8 cellular contexts compared by ENCODE assay signal in the genomic region with DNA sequence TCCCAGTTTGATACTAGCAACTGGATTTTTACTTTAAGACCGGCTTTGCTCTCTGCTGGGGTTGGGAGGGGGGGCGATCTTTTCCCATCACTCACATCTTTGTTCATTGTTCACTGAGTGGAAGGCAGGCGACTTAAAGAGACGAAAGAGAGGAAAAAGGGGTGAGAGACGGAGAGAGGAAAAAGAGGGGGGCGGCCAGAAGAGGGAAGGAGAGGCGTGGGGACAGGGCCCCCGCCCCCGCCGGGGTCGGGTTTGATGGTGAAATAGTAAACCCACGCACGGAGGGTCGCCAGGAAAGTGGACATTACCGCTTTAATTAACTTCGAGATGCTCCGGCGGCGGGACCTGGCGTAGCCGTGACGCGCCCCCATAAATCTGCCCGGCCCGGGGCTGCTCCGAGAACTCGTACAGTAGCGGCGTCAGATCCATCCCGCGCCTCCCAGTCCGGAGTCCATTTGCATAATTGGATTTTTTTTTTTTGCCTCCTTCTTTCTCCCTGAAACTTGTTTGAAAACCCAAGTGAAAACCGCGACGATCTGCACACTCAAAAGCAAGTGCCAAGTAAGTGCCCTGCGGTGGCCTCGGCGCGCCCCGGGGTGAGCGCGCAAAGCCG.
A peak's percentile ranks its signal among the peaks of the same experiment; 100 is the strongest.
DNase-seq lines count a peak whose midpoint lies in the region; FAIRE-seq and TF ChIP-seq lines count a peak whose summit lies in the region.

No MANE protein-coding gene starts in this region.

- peaks cover 66% of the 10 kb centered on the region for H3K27me3 Mint-ChIP-seq in osteocyte (ENCODE audit: unreplicated experiment)

- no peak for TF ChIP-seq CTCF in osteocyte (IDR thresholded peaks at IDR 0.05)

- no peaks in the 10 kb centered on the region for H3K9me3 Mint-ChIP-seq in osteocyte (ENCODE audit: unreplicated experiment)

- H3K36me3 Mint-ChIP-seq in osteocyte (ENCODE audit: unreplicated experiment) = peaks cover under 1% of the 10 kb centered on the region

- no peaks in the 10 kb centered on the region; a peak in 1 of 20 replicates for H3K4me1 ChIP-seq in BLaER1 treated with 17β-estradiol and CSF1 and Interleukin-3, amounts not matched to agents 10 nM and 100 nM
- H3K4me1 ChIP-seq in esophagus (ENCODE audit: control insufficient read depth in 2 of 2, insufficient read depth in 2 of 2, low read length in 1 of 2) = peaks cover 0 to 4% of the 10 kb centered on the region in 2 donors

- H4K20me1 ChIP-seq in BLaER1 treated with 17β-estradiol and CSF1 and Interleukin-3, amounts not matched to agents 10 nM and 100 nM = peaks cover 0 to 8% (median 0%) of the 10 kb centered on the region in 11 experiments; a peak in 6 of 22 replicates

- no peaks in the 10 kb centered on the region for H3K36me3 ChIP-seq in BLaER1 treated with 17β-estradiol and CSF1 and Interleukin-3, amounts not matched to agents 10 nM and 100 nM
- no peaks in the 10 kb centered on the region for H3K36me3 ChIP-seq in esophagus (ENCODE audit: control insufficient read depth in 2 of 2, insufficient read depth in 2 of 2, low read length in 1 of 2)

- DNase-seq in NCI-H2171 treated with DMSO at 0.1 percent for 48 hours (lab: John Stamatoyannopoulos, UW) (peak; percentile 62), osteocyte (ENCODE audit: extremely low spot score, unreplicated experiment) (no peak), GM12891 (ENCODE audit: insufficient read length, low spot score) (no peak), CD1c-positive myeloid dendritic cell (ENCODE audit: extremely low spot score) (no peak), COLO668 (lab: John Stamatoyannopoulos, UW; ENCODE audit: unreplicated experiment) (no peak)
- no peak for DNase-seq in stimulated activated naive CD4-positive, alpha-beta T cell (lab: John Stamatoyannopoulos, UW)

- WGBS in esophagus, 2 donors = 1% methylated on average over 43 of the region's 43 CpGs

- H3K4me2 ChIP-seq in BLaER1 treated with 17β-estradiol and CSF1 and Interleukin-3, amounts not matched to agents 10 nM and 100 nM = peak overlapping the region; percentile 55 to 84 (median 66); a peak in 16 of 22 replicates

- peaks cover 30% of the 10 kb centered on the region for H3K4me1 Mint-ChIP-seq in osteocyte (ENCODE audit: unreplicated experiment)

- peak overlapping the region; percentile 64 for H3K4me3 Mint-ChIP-seq in osteocyte (ENCODE audit: unreplicated experiment)

- FAIRE-seq in GM12891 (lab: Jason Lieb, UNC) = no peak

- H3K27me3 ChIP-seq in BLaER1 treated with 17β-estradiol and CSF1 and Interleukin-3, amounts not matched to agents 10 nM and 100 nM = peaks cover 72 to 85% (median 79%) of the 10 kb centered on the region in 11 experiments
- peaks cover 0 to 20% of the 10 kb centered on the region in 2 donors for H3K27me3 ChIP-seq in esophagus (ENCODE audit: control insufficient read depth in 1 of 2, insufficient read depth in 2 of 2, low read length in 2 of 2)

- no peak overlapping the region for H3K9ac ChIP-seq in BLaER1 treated with 17β-estradiol and CSF1 and Interleukin-3, amounts not matched to agents 10 nM and 100 nM

- peak overlapping the region in 8 of 10 experiments; percentile 46 to 68 (median 55); a peak in 12 of 20 replicates for H3K4me3 ChIP-seq in BLaER1 treated with 17β-estradiol and CSF1 and Interleukin-3, amounts not matched to agents 10 nM and 100 nM
- H3K4me3 ChIP-seq in esophagus (ENCODE audit: low read depth in 1 of 2, low read length in 2 of 2) = peak overlapping the region; percentile 51 to 70

- no peak for TF ChIP-seq POLR2A in GM12891 (IDR thresholded peaks at IDR 0.05; ENCODE audit: low read depth, low read length)

- H3K9me3 ChIP-seq in BLaER1 treated with 17β-estradiol and CSF1 and Interleukin-3, amounts not matched to agents 10 nM and 100 nM (replicated peaks in 1 of 11) = peaks cover 0 to 29% (median 15%) of the 10 kb centered on the region in 11 experiments; a peak in 17 of 22 replicates
- H3K9me3 ChIP-seq in esophagus (ENCODE audit: control insufficient read depth in 2 of 2, insufficient read depth in 1 of 2, low read depth in 1 of 2, low read length in 1 of 2) = no peaks in the 10 kb centered on the region

- H3K27ac Mint-ChIP-seq in osteocyte (ENCODE audit: unreplicated experiment) = no peak overlapping the region

- no peak overlapping the region for H3K27ac ChIP-seq in BLaER1 treated with 17β-estradiol and CSF1 and Interleukin-3, amounts not matched to agents 10 nM and 100 nM
- peak overlapping the region; percentile 62 to 68 for H3K27ac ChIP-seq in esophagus (ENCODE audit: low read depth in 2 of 2, low read length in 1 of 2)

TF ChIP-seq in GM12891, 5 proteins besides CTCF, POLR2A, EP300 and RAD21:
- TF ChIP-seq PAX5 (IDR thresholded peaks at IDR 0.05; ENCODE audit: insufficient read depth, low read length, severe bottlenecking) = no peak
- TF ChIP-seq POLR2AphosphoS5 (IDR thresholded peaks at IDR 0.05; ENCODE audit: low read depth, low read length) = no peak
- no peak for TF ChIP-seq SPI1 (IDR thresholded peaks at IDR 0.05; ENCODE audit: low read depth, low read length)
- no peak for TF ChIP-seq TAF1 (IDR thresholded peaks at IDR 0.05; ENCODE audit: low read depth, low read length)
- TF ChIP-seq POU2F2 (IDR thresholded peaks at IDR 0.05; ENCODE audit: low read depth, low read length) = no peak
TF ChIP-seq in GM12891: peak in this region for 0.

Comparison
In these comparisons a context has a peak if more than half of its experiments do, and no peak if none do; other contexts are left out.
1. H3K27ac ChIP-seq: peak in esophagus (2 of 2); none in BLaER1 treated with 17β-estradiol and CSF1 and Interleukin-3, amounts not matched to agents 10 nM and 100 nM (0 of 11).